In the genomic region with DNA sequence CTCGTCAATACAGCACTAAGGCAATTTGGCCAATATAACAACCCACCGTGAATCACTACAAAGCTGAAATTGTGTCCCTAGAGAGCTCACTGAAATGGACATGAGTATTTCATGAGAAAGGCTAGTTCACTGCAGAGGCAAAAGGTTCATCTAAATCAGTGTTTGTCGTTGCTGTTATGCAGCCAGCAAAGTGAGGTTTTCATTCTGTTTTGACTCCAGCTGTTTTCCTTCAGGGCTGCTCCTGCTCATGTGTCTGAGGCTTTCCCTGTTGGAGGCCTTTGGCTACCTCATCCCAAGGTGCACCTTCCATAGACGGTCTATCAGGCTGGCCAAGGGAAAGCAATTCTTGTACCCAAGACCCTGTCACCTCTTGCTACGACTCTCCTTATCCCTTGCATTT, we compare ENCODE assay signal across 1 cellular context.
TF ChIP-seq lines count a peak whose summit lies in the region.

No MANE protein-coding gene starts in this region.

TF ChIP-seq in H1, 55 proteins besides CTCF, POLR2A, EP300 and RAD21:
- TF ChIP-seq SRF (IDR thresholded peaks at IDR 0.05; ENCODE audit: low read depth, low read length) (no peak), EGR1 (IDR thresholded peaks at IDR 0.05; ENCODE audit: borderline replicate concordance, low read depth, low read length) (no peak), BCL11A (IDR thresholded peaks at IDR 0.05; ENCODE audit: low read depth in 2 of 2, low read length in 2 of 2) (no peak)
